Comparison of ENCODE assay signal across 15 cellular contexts in the genomic region with DNA sequence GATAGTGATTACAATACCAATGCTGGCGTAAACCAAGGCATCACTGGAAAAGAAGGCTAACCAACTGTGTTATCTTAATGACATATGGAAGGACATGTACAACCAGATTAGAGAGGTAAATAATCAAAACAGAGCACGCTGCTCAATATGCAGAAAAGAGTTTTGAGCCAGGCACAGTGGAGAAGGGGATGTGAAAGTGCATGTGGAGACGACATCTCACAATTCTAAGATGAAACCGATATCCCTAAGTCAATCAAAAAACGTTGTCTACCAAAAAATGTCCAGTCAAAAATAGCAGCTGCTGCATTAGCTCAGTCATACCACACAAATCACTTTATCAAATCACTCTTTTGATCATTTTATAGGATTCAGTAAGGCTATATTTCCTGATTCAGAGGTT.
DNase-seq lines count a peak whose midpoint lies in the region; ATAC-seq, FAIRE-seq and TF ChIP-seq lines count a peak whose summit lies in the region.
"Had no signal": no experiment of that assay in that cellular context is flagged by ENCODE, and none has a peak within 500 bp of the region (broad histone marks: within the 10 kb centered on the region; RNA-seq: fewer than 3 reads in every experiment).

No MANE protein-coding gene starts in this region.

- peaks cover 46% of the 10 kb centered on the region for H3K27me3 Mint-ChIP-seq in osteocyte (ENCODE audit: unreplicated experiment)

- TF ChIP-seq CTCF in IMR-90 (conservative IDR thresholded peaks at IDR 0.05; ENCODE audit: low read depth, low read length): no peak
- TF ChIP-seq CTCF in osteocyte (IDR thresholded peaks at IDR 0.05): no peak
- TF ChIP-seq CTCF in uterus (IDR thresholded peaks at IDR 0.05): no peak

- TF ChIP-seq RAD21 in IMR-90 (IDR thresholded peaks at IDR 0.05; ENCODE audit: low read length): no peak

- no peak overlapping the region for H3K4me3 ChIP-seq in IMR-90 (ENCODE audit: insufficient read depth, low read depth, low read length)
- no peak overlapping the region for H3K4me3 ChIP-seq in uterus
- H3K4me3 ChIP-seq: BLaER1 treated with 17β-estradiol and CSF1 and Interleukin-3, amounts not matched to agents 10 nM and 100 nM had no signal

- H2BK5ac ChIP-seq in IMR-90 (ENCODE audit: low read depth, low read length, poor library complexity, severe bottlenecking): no peak overlapping the region

- H3K9me3 ChIP-seq in IMR-90 (ENCODE audit: control insufficient read depth, insufficient read depth, low read length): no peaks in the 10 kb centered on the region
- no peaks in the 10 kb centered on the region for H3K9me3 ChIP-seq in uterus
- H3K9me3 ChIP-seq: BLaER1 treated with 17β-estradiol and CSF1 and Interleukin-3, amounts not matched to agents 10 nM and 100 nM had no signal

- H3K9me1 ChIP-seq in IMR-90 (ENCODE audit: insufficient read depth, low read length): no peaks in the 10 kb centered on the region

- CTCF ChIA-PET in IMR-90 (lab: Yijun Ruan, JAX): no interaction called here

- H3K36me3 ChIP-seq in IMR-90 (ENCODE audit: control insufficient read depth, insufficient read depth, low read length): no peaks in the 10 kb centered on the region
- no peaks in the 10 kb centered on the region for H3K36me3 ChIP-seq in uterus
- H3K36me3 ChIP-seq: BLaER1 treated with 17β-estradiol and CSF1 and Interleukin-3, amounts not matched to agents 10 nM and 100 nM had no signal

- H4K91ac ChIP-seq in IMR-90 (ENCODE audit: insufficient read depth, low read depth, low read length): no peak overlapping the region

- intact Hi-C loops in IMR-90 (cut with micrococcal nuclease) (no loop called here), uterus (cut with DNase I; ENCODE audit: low total_unique reads) (no loop called here)

- H3K14ac ChIP-seq in IMR-90 (replicated peaks; ENCODE audit: low read depth, low read length): no peak overlapping the region

- in situ Hi-C loops in IMR-90 (cut with MboI; ENCODE audit: low sequenced_read_pairs): no loop called here

- peak; percentile 35 for FAIRE-seq in GM12891 (lab: Jason Lieb, UNC)
- FAIRE-seq: H54 had no signal

- dilution Hi-C loops in IMR-90 (cut with HindIII; ENCODE audit: low sequenced_read_pairs, unreplicated experiment): no loop called here

- H3K27ac ChIP-seq in IMR-90 (ENCODE audit: insufficient read depth, low read length) (no peak overlapping the region), uterus (no peak overlapping the region)
- H3K27ac ChIP-seq: BLaER1 treated with 17β-estradiol and CSF1 and Interleukin-3, amounts not matched to agents 10 nM and 100 nM had no signal

- peak overlapping the region; percentile 58; the same call in 1 of the 2 replicates for H3K4me2 ChIP-seq in IMR-90 (ENCODE audit: low read depth, low read length)
- H3K4me2 ChIP-seq: BLaER1 treated with 17β-estradiol and CSF1 and Interleukin-3, amounts not matched to agents 10 nM and 100 nM had no signal

- H2AK9ac ChIP-seq in IMR-90 (replicated peaks; ENCODE audit: low read depth, low read length, poor library complexity): no peak overlapping the region

- H4K5ac ChIP-seq in IMR-90 (ENCODE audit: low read depth, low read length): no peak overlapping the region

- no peaks in the 10 kb centered on the region for H4K20me1 ChIP-seq in IMR-90 (ENCODE audit: insufficient read depth, low read length)
- H4K20me1 ChIP-seq: BLaER1 treated with 17β-estradiol and CSF1 and Interleukin-3, amounts not matched to agents 10 nM and 100 nM had no signal

- H2AK5ac ChIP-seq in IMR-90 (ENCODE audit: low read depth, low read length): no peak overlapping the region

- H3K4ac ChIP-seq in IMR-90 (ENCODE audit: low read depth, low read length): no peak overlapping the region

- H3K4me3 Mint-ChIP-seq in osteocyte (ENCODE audit: unreplicated experiment): no peak overlapping the region
- H3K4me3 Mint-ChIP-seq: CD4-positive, CD25-positive, alpha-beta regulatory T cell had no signal

- H4K8ac ChIP-seq in IMR-90 (ENCODE audit: low read depth in 2 of 2, low read length in 2 of 2): no peak overlapping the region

- WGBS in IMR-90 (ENCODE audit: extremely low coverage in 2 of 2, insufficient read length in 1 of 2), 2 experiments: no CpG with 5 or more reads among the region's 5 CpGs

- no peak overlapping the region for H3K56ac ChIP-seq in IMR-90 (ENCODE audit: extremely low read depth, insufficient read depth, low read length)

- H3K18ac ChIP-seq in IMR-90 (ENCODE audit: low read depth, low read length): no peak overlapping the region

- H2BK15ac ChIP-seq in IMR-90 (ENCODE audit: low read depth, low read length): no peak overlapping the region

- BruUV-seq in IMR-90 (replicated peaks; lab: Mats Ljungman, UMichigan): no TSS peak

- ATAC-seq in IMR-90 (ENCODE audit: low read depth) (no peak; the same call in 1 of the 2 replicates), GM21526 (IDR thresholded peaks at IDR 0.05; ENCODE audit: low FRiP score, unreplicated experiment) (no peak)
- ATAC-seq: HCT116 had no signal

- POLR2A ChIA-PET in IMR-90 (lab: Charles Lee; ENCODE audit: unreplicated experiment): no interaction called here

- H3K23ac ChIP-seq in IMR-90 (ENCODE audit: low read depth, low read length): no peak overlapping the region

- DNase-seq in GM12891 (ENCODE audit: insufficient read length, low spot score) (no peak), IMR-90 (no peak), NOMO-1 treated with DMSO at 0.1 percent for 48 hours (lab: John Stamatoyannopoulos, UW; ENCODE audit: unreplicated experiment) (peak; percentile 41), osteocyte (ENCODE audit: extremely low spot score, unreplicated experiment) (peak; percentile 2), uterus (no peak), NAMALWA (ENCODE audit: low spot score) (no peak)
- DNase-seq: ACHN; CD4-positive, CD25-positive, alpha-beta regulatory T cell; DMS53; GF-D8; KBM-7 had no signal

- no peak overlapping the region for H3K9ac ChIP-seq in IMR-90 (ENCODE audit: low read depth, low read length)
- H3K9ac ChIP-seq: BLaER1 treated with 17β-estradiol and CSF1 and Interleukin-3, amounts not matched to agents 10 nM and 100 nM had no signal

- H2BK120ac ChIP-seq in IMR-90 (ENCODE audit: low read depth, low read length): no peak overlapping the region

- H3K27me3 ChIP-seq in IMR-90 (ENCODE audit: control insufficient read depth, insufficient read depth, low read length) (peaks cover 5% of the 10 kb centered on the region), uterus (no peaks in the 10 kb centered on the region)
- H3K27me3 ChIP-seq: BLaER1 treated with 17β-estradiol and CSF1 and Interleukin-3, amounts not matched to agents 10 nM and 100 nM had no signal

- H3K4me1 Mint-ChIP-seq in osteocyte (ENCODE audit: unreplicated experiment): no peaks in the 10 kb centered on the region

- H2BK20ac ChIP-seq in IMR-90 (ENCODE audit: low read depth, low read length): no peak overlapping the region

- TF ChIP-seq POLR2A in GM12891 (IDR thresholded peaks at IDR 0.05; ENCODE audit: low read depth, low read length) (no peak), IMR-90 (IDR thresholded peaks at IDR 0.05; ENCODE audit: low read depth, low read length) (no peak), uterus (IDR thresholded peaks at IDR 0.05) (no peak)

- H3K9me3 Mint-ChIP-seq in osteocyte (ENCODE audit: unreplicated experiment): no peaks in the 10 kb centered on the region
- H3K9me3 Mint-ChIP-seq: CD4-positive, CD25-positive, alpha-beta regulatory T cell had no signal

- H2AFZ ChIP-seq in IMR-90 (replicated peaks; ENCODE audit: low read length, poor library complexity): no peak overlapping the region

- H3K79me1 ChIP-seq in IMR-90 (ENCODE audit: low read depth in 1 of 2, low read length in 2 of 2): no peaks in the 10 kb centered on the region

- no peaks in the 10 kb centered on the region for H3K36me3 Mint-ChIP-seq in osteocyte (ENCODE audit: unreplicated experiment)
- H3K36me3 Mint-ChIP-seq: CD4-positive, CD25-positive, alpha-beta regulatory T cell had no signal

- H3K27ac Mint-ChIP-seq in osteocyte (ENCODE audit: unreplicated experiment): no peak overlapping the region
- H3K27ac Mint-ChIP-seq: CD4-positive, CD25-positive, alpha-beta regulatory T cell had no signal

- H3K4me1 ChIP-seq in IMR-90 (ENCODE audit: control insufficient read depth, insufficient read depth, low read length) (no peaks in the 10 kb centered on the region), uterus (no peaks in the 10 kb centered on the region)

TF ChIP-seq in GM12891, 5 proteins besides CTCF, POLR2A, EP300 and RAD21:
- TF ChIP-seq SPI1 (IDR thresholded peaks at IDR 0.05; ENCODE audit: low read depth, low read length) (peak; percentile 56), TAF1 (IDR thresholded peaks at IDR 0.05; ENCODE audit: low read depth, low read length) (no peak), POLR2AphosphoS5 (IDR thresholded peaks at IDR 0.05; ENCODE audit: low read depth, low read length) (no peak)

TF ChIP-seq in IMR-90, 13 proteins besides CTCF, POLR2A, EP300 and RAD21 (continues in another document):
- TF ChIP-seq SMC3 (IDR thresholded peaks at IDR 0.05; ENCODE audit: low read depth, low read length): no peak
- TF ChIP-seq, protein P1, sequence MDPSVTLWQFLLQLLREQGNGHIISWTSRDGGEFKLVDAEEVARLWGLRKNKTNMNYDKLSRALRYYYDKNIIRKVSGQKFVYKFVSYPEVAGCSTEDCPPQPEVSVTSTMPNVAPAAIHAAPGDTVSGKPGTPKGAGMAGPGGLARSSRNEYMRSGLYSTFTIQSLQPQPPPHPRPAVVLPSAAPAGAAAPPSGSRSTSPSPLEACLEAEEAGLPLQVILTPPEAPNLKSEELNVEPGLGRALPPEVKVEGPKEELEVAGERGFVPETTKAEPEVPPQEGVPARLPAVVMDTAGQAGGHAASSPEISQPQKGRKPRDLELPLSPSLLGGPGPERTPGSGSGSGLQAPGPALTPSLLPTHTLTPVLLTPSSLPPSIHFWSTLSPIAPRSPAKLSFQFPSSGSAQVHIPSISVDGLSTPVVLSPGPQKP (IDR thresholded peaks at IDR 0.05; ENCODE audit: borderline replicate concordance, low read depth, low read length): no peak
- TF ChIP-seq NFE2L2 (IDR thresholded peaks at IDR 0.05; ENCODE audit: low read depth, low read length): no peak
- TF ChIP-seq RCOR1 (IDR thresholded peaks at IDR 0.05; ENCODE audit: insufficient replicate concordance, low read length): no peak
- no peak for TF ChIP-seq MAZ (IDR thresholded peaks at IDR 0.05; ENCODE audit: borderline replicate concordance, low read depth, low read length)
- no peak for TF ChIP-seq FOS (IDR thresholded peaks at IDR 0.05; ENCODE audit: low read depth, low read length)
- TF ChIP-seq BHLHE40 (IDR thresholded peaks at IDR 0.05; ENCODE audit: low read depth, low read length): no peak
- no peak for TF ChIP-seq MAFK (IDR thresholded peaks at IDR 0.05; ENCODE audit: low read depth, low read length)
- TF ChIP-seq, protein P2, sequence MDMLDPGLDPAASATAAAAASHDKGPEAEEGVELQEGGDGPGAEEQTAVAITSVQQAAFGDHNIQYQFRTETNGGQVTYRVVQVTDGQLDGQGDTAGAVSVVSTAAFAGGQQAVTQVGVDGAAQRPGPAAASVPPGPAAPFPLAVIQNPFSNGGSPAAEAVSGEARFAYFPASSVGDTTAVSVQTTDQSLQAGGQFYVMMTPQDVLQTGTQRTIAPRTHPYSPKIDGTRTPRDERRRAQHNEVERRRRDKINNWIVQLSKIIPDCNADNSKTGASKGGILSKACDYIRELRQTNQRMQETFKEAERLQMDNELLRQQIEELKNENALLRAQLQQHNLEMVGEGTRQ (IDR thresholded peaks at IDR 0.05; ENCODE audit: low read depth, low read length): no peak
- no peak for TF ChIP-seq RFX5 (IDR thresholded peaks at IDR 0.05; ENCODE audit: low read depth, low read length)

Comparison
In these comparisons a context has a peak if more than half of its experiments do, and no peak if none do; other contexts are left out.
1. DNase-seq: peak in NOMO-1 treated with DMSO at 0.1 percent for 48 hours (single experiment) and osteocyte (single experiment); none in GM12891 (single experiment), IMR-90 (single experiment), uterus (0 of 2) and NAMALWA (single experiment).